ENCODE assay signal across 8 cellular contexts in the genomic region with DNA sequence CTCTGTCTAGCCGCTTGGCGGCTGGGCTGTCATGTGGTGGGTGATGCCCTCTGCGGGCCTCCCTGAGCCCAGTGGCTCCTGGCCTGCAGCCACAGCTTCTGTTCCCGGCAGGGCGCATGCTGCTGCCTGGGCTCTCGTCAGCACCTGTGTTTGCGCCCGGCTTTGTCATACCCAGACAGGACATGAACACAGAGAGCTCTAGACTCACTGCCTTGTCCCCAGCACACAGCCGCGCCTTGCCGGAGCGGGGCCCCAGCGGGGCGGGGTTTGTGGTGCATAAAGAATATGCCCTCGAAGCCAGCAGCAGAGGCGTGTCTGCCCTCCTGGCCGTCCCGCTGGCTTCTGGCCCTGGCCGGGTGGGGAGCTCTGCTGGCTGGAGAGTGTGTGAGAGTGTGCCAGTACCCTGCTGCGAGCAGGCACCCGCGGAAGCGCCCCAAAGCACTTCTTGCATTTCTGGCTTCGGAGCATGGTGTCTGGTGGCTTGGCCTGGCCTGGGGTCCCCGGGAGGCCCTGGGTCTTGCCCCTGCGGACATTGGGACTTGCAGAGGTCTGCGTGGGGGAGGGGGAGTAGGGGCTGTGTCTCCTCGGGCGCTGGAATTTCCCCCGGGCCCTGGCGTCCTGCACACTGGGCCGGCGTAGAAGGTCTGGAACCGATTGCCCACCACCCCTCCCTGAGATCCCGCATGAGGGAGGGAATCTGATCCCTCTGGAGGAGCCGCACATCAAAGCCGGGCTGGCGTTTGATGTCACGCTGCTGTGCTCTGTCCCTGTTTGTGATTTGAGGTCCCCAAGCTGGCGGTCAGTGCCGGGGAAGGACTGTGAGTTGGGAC. TPM values are rescaled to one million over a fixed set of nuclear protein-coding genes. Genes with fewer than 3 reads are reported as not detected.
A peak's percentile ranks its signal among the peaks of the same experiment; 100 is the strongest.
DNase-seq lines count a peak whose midpoint lies in the region; ATAC-seq and TF ChIP-seq lines count a peak whose summit lies in the region.

No MANE protein-coding gene starts in this region.

- H3K36me3 ChIP-seq in breast epithelium: no peaks in the 10 kb centered on the region

- no peak for TF ChIP-seq CTCF in breast epithelium (IDR thresholded peaks at IDR 0.05)

- no peaks in the 10 kb centered on the region for H3K9me3 ChIP-seq in breast epithelium

- DNase-seq in LoVo (ENCODE audit: low spot score): peak; percentile 5
- DNase-seq in breast epithelium (ENCODE audit: low spot score in 2 of 2): peak; percentile 77 to 83
- DNase-seq in islet precursor cell: peak; percentile 90
- peak; percentile 20 for DNase-seq in superior temporal gyrus (ENCODE audit: extremely low spot score)
- DNase-seq in foreskin melanocyte: no peak
- no peak for DNase-seq in NAMALWA (ENCODE audit: low spot score)

- H3K4me1 ChIP-seq in breast epithelium: peaks cover 0 to 9% of the 10 kb centered on the region in 2 donors

- no peaks in the 10 kb centered on the region for H3K27me3 ChIP-seq in breast epithelium

- intact Hi-C loops in breast epithelium (cut with DNase I; ENCODE audit: low total_unique reads): no loop called here

- H3K27ac ChIP-seq in breast epithelium: peak overlapping the region; percentile 61 to 77

- peak overlapping the region in 2 of 3 donors; percentile 19 to 48 for H3K4me3 ChIP-seq in breast epithelium

- no peak for TF ChIP-seq POLR2A in breast epithelium (IDR thresholded peaks at IDR 0.05)

- ATAC-seq in GM18907 (IDR thresholded peaks at IDR 0.05; ENCODE audit: unreplicated experiment): no peak
- ATAC-seq in HG03097 (IDR thresholded peaks at IDR 0.05; ENCODE audit: low FRiP score, unreplicated experiment): no peak

RNA-seq across cellular contexts. Expression of gene ASPSCR1, which starts 14.5 kb away (rescaled TPM):
- total RNA-seq in breast epithelium: 10 to 100 TPM; 15.4 to 31.8 (median 17.9) TPM

RNA-seq across cellular contexts. Expression of gene CENPX, which starts 30.8 kb away (rescaled TPM):
- total RNA-seq in breast epithelium: 10 to 100 TPM; 79.5 to 94.7 (median 92.5) TPM

RNA-seq across cellular contexts. Expression of gene NOTUM, which starts 30.9 kb away (rescaled TPM):
- total RNA-seq in breast epithelium: under 1 TPM in 1 of 3 donors, not detected in 2; 0.29 TPM

RNA-seq across cellular contexts. Expression of gene LRRC45, which starts 31.2 kb away (rescaled TPM):
- total RNA-seq in breast epithelium: 10 to 100 TPM in 2 of 3 donors, 1 to 10 TPM in 1; 8.0 to 18.7 (median 14.7) TPM

RNA-seq across cellular contexts. Expression of gene RAC3, which starts 39.6 kb away (rescaled TPM):
- total RNA-seq in breast epithelium: 10 to 100 TPM in 2 of 3 donors, 1 to 10 TPM in 1; 7.6 to 23.0 (median 16.1) TPM

Comparison
In these comparisons a context has a peak if more than half of its experiments do, and no peak if none do; other contexts are left out.
1. DNase-seq: peak in LoVo (single experiment), breast epithelium (2 of 2), islet precursor cell (single experiment) and superior temporal gyrus (single experiment); none in foreskin melanocyte (single experiment) and NAMALWA (single experiment).